In the genomic region with DNA sequence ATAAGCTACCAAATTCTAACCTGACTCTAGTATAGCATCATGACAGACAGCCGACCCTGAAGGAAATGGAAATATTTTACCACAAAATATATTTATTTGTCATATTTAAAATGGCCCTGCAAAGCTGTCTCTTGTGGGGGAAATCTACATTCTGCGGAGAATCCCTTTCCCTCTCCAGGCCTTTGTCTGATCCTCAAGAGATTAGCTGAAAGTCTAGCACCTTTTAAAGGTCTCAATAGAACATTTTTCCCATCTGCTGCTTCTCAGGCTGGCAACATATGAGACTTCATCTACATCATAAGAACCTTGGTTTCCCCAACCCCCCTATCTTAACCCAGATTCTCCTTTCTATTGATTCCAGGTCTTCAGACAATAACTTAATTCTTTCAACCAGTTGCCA, we compare ENCODE assay signal across 39 cellular contexts. TPM values are rescaled to one million over a fixed set of nuclear protein-coding genes. Genes with fewer than 3 reads are reported as not detected.
"Had no signal": no experiment of that assay in that cellular context is flagged by ENCODE, and none has a peak within 500 bp of the region (broad histone marks: within the 10 kb centered on the region; RNA-seq: fewer than 3 reads in every experiment).

No MANE protein-coding gene starts in this region.

- DNase-seq: Karpas-422, Kasumi-1, MG63, MM.1S, MV-4-11, NCI-H1048, NCI-H1092, NCI-H1092 treated with DMSO at 0.1 percent for 48 hours, NCI-H1105, NCI-H1105 treated with DMSO at 0.1 percent for 48 hours, NCI-H1417, NCI-H1417 treated with DMSO at 0.1 percent for 48 hours, NCI-H1436, NCI-H1436 treated with DMSO at 0.1 percent for 48 hours, NCI-H146, NCI-H1694, NCI-H1694 treated with DMSO at 0.1 percent for 48 hours, NCI-H187, NCI-H187 treated with DMSO at 0.1 percent for 48 hours, NCI-H1930, NCI-H2029, NCI-H2029 treated with DMSO at 0.1 percent for 48 hours, NCI-H2081, NCI-H2081 treated with DMSO at 0.1 percent for 48 hours, NCI-H2107, NCI-H2171, NCI-H2171 treated with DMSO at 0.1 percent for 48 hours, NCI-H2227 treated with DMSO at 0.1 percent for 48 hours, NCI-H226, NCI-H345, NCI-H446, NCI-H446 treated with DMSO at 0.1 percent for 48 hours, NCI-H510A, NCI-H510A treated with DMSO at 0.1 percent for 48 hours, NCI-H524 had no signal

- H3K4me3 ChIP-seq: MG63 had no signal

- H3K36me3 ChIP-seq: MG63 had no signal

- H3K27me3 ChIP-seq: MG63 had no signal

RNA-seq across cellular contexts. Expression of a gene that starts 1.7 kb away (rescaled TPM):
- total RNA-seq: LHCN-M2, M059J, MCF 10A, NCI-H460 had no signal

RNA-seq across cellular contexts. Expression of a gene that starts 13.6 kb away (rescaled TPM):
- total RNA-seq: LHCN-M2, M059J, MCF 10A, NCI-H460 had no signal

RNA-seq across cellular contexts. Expression of a gene that starts 19.5 kb away (rescaled TPM):
- total RNA-seq: LHCN-M2, M059J, MCF 10A, NCI-H460 had no signal

RNA-seq across cellular contexts. Expression of a gene that starts 52.0 kb away (rescaled TPM):
- total RNA-seq: LHCN-M2, M059J, MCF 10A, NCI-H460 had no signal
